Comparison of ENCODE assay signal across 19 cellular contexts in genomic region chr1:209199822-209200221, GRCh38.
A peak's percentile ranks its signal among the peaks of the same experiment; 100 is the strongest.
DNase-seq lines count a peak whose midpoint lies in the region; ATAC-seq, FAIRE-seq and TF ChIP-seq lines count a peak whose summit lies in the region.
"Had no signal": no experiment of that assay in that cellular context is flagged by ENCODE, and none has a peak within 500 bp of the region (broad histone marks: within the 10 kb centered on the region; RNA-seq: fewer than 3 reads in every experiment).

No MANE protein-coding gene starts in this region.

- no peak overlapping the region for H4K8ac ChIP-seq in H1 (ENCODE audit: extremely low read depth, insufficient read depth, low read length)

- H3K4me3 Mint-ChIP-seq in nephron progenitor cell, result peak overlapping the region; percentile 68
- H3K4me3 Mint-ChIP-seq: activated naive CD4-positive, alpha-beta T cell treated with anti-CD3 and anti-CD28 coated beads, Interleukin-2, amount 50 U/mL, for 24 hours; naive B cell; T-helper 1 cell treated with Interleukin-12 subunit alpha and Interleukin-12 subunit beta and Interleukin-4 antibody, amounts not matched to agents 30 μg/mL and 1 μg/mL, for 36 hours had no signal

- peaks cover 4% of the 10 kb centered on the region for H3K27me3 Mint-ChIP-seq in nephron progenitor cell (ENCODE audit: low read depth, poor library complexity)

- peak overlapping the region; percentile 89; the same call in 1 of the 2 replicates for H2BK5ac ChIP-seq in H1 (ENCODE audit: low read depth, low read length)

- no peak overlapping the region for H2AFZ ChIP-seq in H1 (ENCODE audit: low read length)

- H4K5ac ChIP-seq in H1 (ENCODE audit: insufficient read length, low read depth, low read length), result no peak overlapping the region

- H3K36me3 ChIP-seq in H7 (replicated peaks; ENCODE audit: control insufficient read depth, insufficient read depth, low read length), result no peaks in the 10 kb centered on the region
- H3K36me3 ChIP-seq in H1 (ENCODE audit: control insufficient read depth in 2 of 4, insufficient read depth in 4 of 4, low read length in 3 of 4), result peaks cover 0 to 2% (median under 1%) of the 10 kb centered on the region in 4 experiments; a peak in 2 of 8 replicates
- H3K36me3 ChIP-seq in heart right ventricle, result no peaks in the 10 kb centered on the region
- no peaks in the 10 kb centered on the region for H3K36me3 ChIP-seq in small intestine (ENCODE audit: control insufficient read depth in 2 of 2, insufficient read depth in 2 of 2, low read length in 2 of 2)
- H3K36me3 ChIP-seq: left ventricle myocardium inferior had no signal

- TF ChIP-seq CTCF in H1 (IDR thresholded peaks at IDR 0.05; ENCODE audit: control extremely low read depth in 1 of 3, insufficient read depth in 1 of 3, low read depth in 1 of 3, low read length in 3 of 3) (peak in 2 of 3 experiments; percentile 3 to 17; a peak in 1 of 4 replicates), nephron progenitor cell (IDR thresholded peaks at IDR 0.05) (no peak), heart right ventricle (IDR thresholded peaks at IDR 0.05) (no peak)

- H3K4me1 Mint-ChIP-seq in nephron progenitor cell, result peaks cover 15% of the 10 kb centered on the region
- H3K4me1 Mint-ChIP-seq: activated naive CD4-positive, alpha-beta T cell treated with anti-CD3 and anti-CD28 coated beads, Interleukin-2, amount 50 U/mL, for 24 hours; naive B cell had no signal

- H3K4me2 ChIP-seq in H1 (ENCODE audit: insufficient read depth in 1 of 2, low read depth in 2 of 2, low read length in 2 of 2), result peak overlapping the region; percentile 43 to 52

- TF ChIP-seq POLR2A in H1 (IDR thresholded peaks at IDR 0.05; ENCODE audit: control extremely low read depth in 1 of 2, low read depth in 2 of 2, low read length in 2 of 2), result no peak

- no peak overlapping the region for H2BK15ac ChIP-seq in H1 (ENCODE audit: low read length)

- peak overlapping the region; percentile 84 for H2BK12ac ChIP-seq in H1 (ENCODE audit: low read depth, low read length)

- FAIRE-seq in H1 (lab: Jason Lieb, UNC), result no peak
- no peak for FAIRE-seq in small intestine (lab: Jason Lieb, UNC)
- FAIRE-seq: GM12878 had no signal

- CTCF ChIA-PET in H1 (lab: Charles Lee; ENCODE audit: partially characterized antibody), result interaction anchor here (0.9 to 4.8 kb wide), 3 partner anchors 9 to 363 kb away, joined by 3 to 36 read pairs (median 3); no protein-coding TSS in a partner anchor

- H3K27me3 ChIP-seq in H7 (ENCODE audit: control insufficient read depth, insufficient read depth, low read length), result no peaks in the 10 kb centered on the region
- no peaks in the 10 kb centered on the region for H3K27me3 ChIP-seq in H1 (replicated peaks in 1 of 4; ENCODE audit: control insufficient read depth in 3 of 4, extremely low read depth in 1 of 4, insufficient read depth in 3 of 4, low read length in 3 of 4)
- peaks cover 0 to 29% (median 20%) of the 10 kb centered on the region in 7 donors for H3K27me3 ChIP-seq in heart right ventricle
- H3K27me3 ChIP-seq in small intestine (ENCODE audit: control insufficient read depth in 2 of 2, insufficient read depth in 2 of 2, low read length in 2 of 2), result no peaks in the 10 kb centered on the region

- 0 out of 2 replicates have a peak overlapping the region, but pooled peaks have one; percentile 3 for H2AK5ac ChIP-seq in H1 (ENCODE audit: low read depth, low read length)

- H3K9me3 Mint-ChIP-seq in nephron progenitor cell, result peaks cover 37% of the 10 kb centered on the region

- H3K4me3 ChIP-seq in H7 (ENCODE audit: insufficient read depth, low read depth, low read length), result no peak overlapping the region
- H3K4me3 ChIP-seq in H1 (ENCODE audit: extremely low read depth in 1 of 4, insufficient read depth in 2 of 4, low read depth in 3 of 4, low read length in 4 of 4), result peak overlapping the region in 1 of 4 experiments; percentile 35; a peak in 1 of 8 replicates
- no peak overlapping the region for H3K4me3 ChIP-seq in heart right ventricle
- no peak overlapping the region for H3K4me3 ChIP-seq in small intestine (ENCODE audit: low read depth in 1 of 2, low read length in 2 of 2)
- H3K4me3 ChIP-seq: GM12878, left ventricle myocardium inferior had no signal

- DNase-seq in H7 (peak; percentile 77), NCI-H345 treated with DMSO at 0.1 percent for 48 hours (lab: John Stamatoyannopoulos, UW; ENCODE audit: unreplicated experiment) (peak; percentile 16), H1 (ENCODE audit: low read depth in 1 of 2, low spot score in 2 of 2) (peak; percentile 61 to 69), nephron progenitor cell (peak; percentile 39), heart right ventricle (no peak), small intestine (no peak)
- DNase-seq in activated effector memory CD4-positive, alpha-beta T cell treated with Interleukin-2 at 50 U/mL for 16 hours, result no peak
- DNase-seq: activated CD4-positive, alpha-beta T cell treated with anti-CD3 and anti-CD28 coated beads for 1 hour; activated CD8-positive, alpha-beta memory T cell treated with anti-CD3 and anti-CD28 coated beads, Interleukin-2, amount 50 U/mL, for 48 hours; central memory CD4-positive, alpha-beta T cell; DMS79; left ventricle myocardium inferior; naive B cell; NCI-H446; retina had no signal

- H2BK20ac ChIP-seq in H1 (ENCODE audit: low read length), result peak overlapping the region; percentile 66; the same call in 1 of the 2 replicates

- peak overlapping the region; percentile 97 for H2BK120ac ChIP-seq in H1 (replicated peaks; ENCODE audit: low read depth, low read length)

- ATAC-seq in heart right ventricle (no peak), GM21717 (IDR thresholded peaks at IDR 0.05; ENCODE audit: unreplicated experiment) (no peak)
- ATAC-seq: GM12878 had no signal

- peaks cover 13 to 23% of the 10 kb centered on the region in 2 experiments for H3K9me3 ChIP-seq in H1 (ENCODE audit: insufficient read depth in 2 of 2, low read depth in 1 of 2, low read length in 1 of 2)
- peaks cover 0 to 33% (median 20%) of the 10 kb centered on the region in 11 donors for H3K9me3 ChIP-seq in heart right ventricle
- peaks cover 2% of the 10 kb centered on the region for H3K9me3 ChIP-seq in small intestine (ENCODE audit: control insufficient read depth, low read depth)

- WGBS in H1 (ENCODE audit: extremely low coverage in 1 of 2, insufficient coverage in 1 of 2, insufficient read length in 1 of 2, insufficient replicate concordance in 2 of 2, low coverage in 1 of 2, low lambda C conversion rate in 2 of 2, missing lambda C conversion rate in 1 of 2), 2 experiments, result 16% methylated on average over 4 of the region's 4 CpGs; no CpG with 5 or more reads in 1 of the 2 experiments
- WGBS in heart right ventricle, 2 donors, result 28 to 32% methylated on average over 4 of the region's 4 CpGs
- 4 to 34% (median 17%) methylated on average over 4 of the region's 4 CpGs for WGBS in small intestine, 3 donors

- no peaks in the 10 kb centered on the region for H3K79me1 ChIP-seq in H1 (ENCODE audit: low read depth, low read length)

- H3K36me3 Mint-ChIP-seq in nephron progenitor cell (ENCODE audit: low read depth), result peaks cover 24% of the 10 kb centered on the region
- H3K36me3 Mint-ChIP-seq: activated naive CD4-positive, alpha-beta T cell treated with anti-CD3 and anti-CD28 coated beads, Interleukin-2, amount 50 U/mL, for 24 hours had no signal

- H3K14ac ChIP-seq in H1 (ENCODE audit: insufficient read length), result no peak overlapping the region

- H3K27ac Mint-ChIP-seq in nephron progenitor cell, result no peak overlapping the region
- H3K27ac Mint-ChIP-seq: activated naive CD4-positive, alpha-beta T cell treated with anti-CD3 and anti-CD28 coated beads, Interleukin-2, amount 50 U/mL, for 24 hours; naive B cell; T-helper 1 cell treated with Interleukin-12 subunit alpha and Interleukin-12 subunit beta and Interleukin-4 antibody, amounts not matched to agents 30 μg/mL and 1 μg/mL, for 36 hours had no signal

- POLR2A ChIA-PET in H1 (lab: Charles Lee; ENCODE audit: partially characterized antibody), result interaction anchor here (0.6 to 1.2 kb wide), 4 partner anchors 9 to 41 kb away, joined by 3 to 4 read pairs (median 4); no protein-coding TSS in a partner anchor

- H3K4me1 ChIP-seq in H1 (replicated peaks in 1 of 4; ENCODE audit: control insufficient read depth in 3 of 4, insufficient read depth in 4 of 4, low read length in 3 of 4) (peaks cover 3 to 16% (median 10%) of the 10 kb centered on the region in 4 experiments; a peak in 6 of 7 replicates), heart right ventricle (no peaks in the 10 kb centered on the region), small intestine (ENCODE audit: control insufficient read depth in 2 of 2, insufficient read depth in 1 of 2, low read depth in 1 of 2, low read length in 1 of 2) (no peaks in the 10 kb centered on the region)
- H3K4me1 ChIP-seq: left ventricle myocardium inferior had no signal

- no peak overlapping the region for H3K56ac ChIP-seq in H1 (replicated peaks; ENCODE audit: insufficient read length, low read depth, low read length)

- no peaks in the 10 kb centered on the region for H3K79me2 ChIP-seq in H1 (ENCODE audit: control insufficient read depth in 1 of 2, insufficient read depth in 2 of 2, low read length in 2 of 2)

- H4K20me1 ChIP-seq in H1 (replicated peaks in 1 of 2; ENCODE audit: control insufficient read depth in 1 of 2, insufficient read depth in 2 of 2, low read length in 2 of 2), result no peaks in the 10 kb centered on the region

- no peak overlapping the region for H3K9ac ChIP-seq in H1 (replicated peaks in 1 of 4; ENCODE audit: extremely low read depth in 1 of 4, low read depth in 3 of 4, low read length in 3 of 4)

- H3K18ac ChIP-seq in H1 (ENCODE audit: extremely low read depth, low read length), result 0 out of 2 replicates have a peak overlapping the region, but pooled peaks have one; percentile 38

- no peaks in the 10 kb centered on the region for H3K23me2 ChIP-seq in H1 (ENCODE audit: low read depth, low read length)

- peak overlapping the region; percentile 27 for H4K91ac ChIP-seq in H1 (replicated peaks; ENCODE audit: insufficient read length, low read length)

- H3K27ac ChIP-seq in H1 (ENCODE audit: low read depth, low read length), result peak overlapping the region; percentile 41; the same call in 1 of the 2 replicates
- no peak overlapping the region for H3K27ac ChIP-seq in heart right ventricle
- no peak overlapping the region for H3K27ac ChIP-seq in small intestine (ENCODE audit: low read depth in 1 of 2, low read length in 1 of 2)
- H3K27ac ChIP-seq: left ventricle myocardium inferior had no signal

- no peak overlapping the region for H3K23ac ChIP-seq in H1 (ENCODE audit: insufficient read length)

- no peak overlapping the region for H3K4ac ChIP-seq in H1 (replicated peaks; ENCODE audit: insufficient read length, low read depth, low read length)

- intact Hi-C loops in heart right ventricle (cut with DNase I), result loop anchor here in 8 of 10 donors (5.0 to 10.0 kb wide), 6 partner anchors 52 to 548 kb away; no protein-coding TSS in a partner anchor

- no peak for TF ChIP-seq EP300 in H1 (IDR thresholded peaks at IDR 0.05; ENCODE audit: borderline replicate concordance in 1 of 2, low read depth in 2 of 2, low read length in 2 of 2)

- TF ChIP-seq RAD21 in H1 (IDR thresholded peaks at IDR 0.05 in 1 of 2, conservative IDR thresholded peaks at IDR 0.05 in 1 of 2; ENCODE audit: low read depth in 2 of 2, low read length in 2 of 2), result peak; percentile 25 to 35; a peak in 2 of 4 replicates

TF ChIP-seq in H1, 55 proteins besides CTCF, POLR2A, EP300 and RAD21 (continues in another document):
- TF ChIP-seq FOSL1 (IDR thresholded peaks at IDR 0.05; ENCODE audit: insufficient read depth, low read depth, low read length), result no peak
- peak; percentile 43; the same call in 1 of the 2 replicates for TF ChIP-seq BACH1 (IDR thresholded peaks at IDR 0.05; ENCODE audit: low read length)

Comparison
In these comparisons a context has a peak if more than half of its experiments do, and no peak if none do; other contexts are left out.
1. DNase-seq: peak in H7 (single experiment), NCI-H345 treated with DMSO at 0.1 percent for 48 hours (single experiment), H1 (2 of 2) and nephron progenitor cell (single experiment); none in heart right ventricle (0 of 2), small intestine (single experiment) and activated effector memory CD4-positive, alpha-beta T cell treated with Interleukin-2 at 50 U/mL for 16 hours (single experiment).
2. CTCF ChIP-seq: peak in H1 (2 of 3); none in nephron progenitor cell (single experiment) and heart right ventricle (0 of 9).